In genomic region chr21:42219606-42220137, GRCh38 we compare ENCODE assay signal across 8 cellular contexts. TPM values are rescaled to one million over a fixed set of nuclear protein-coding genes. Genes with fewer than 3 reads are reported as not detected.
A peak's percentile ranks its signal among the peaks of the same experiment; 100 is the strongest.
DNase-seq lines count a peak whose midpoint lies in the region; ATAC-seq lines count a peak whose summit lies in the region.

No MANE protein-coding gene starts in this region.

- peaks cover 0 to 13% (median 4%) of the 10 kb centered on the region in 5 donors for H3K36me3 Mint-ChIP-seq in naive thymus-derived CD4-positive, alpha-beta T cell

- H3K27ac ChIP-seq in epithelial cell of prostate: peak overlapping the region; percentile 69
- peak overlapping the region; percentile 81 for H3K27ac ChIP-seq in naive thymus-derived CD4-positive, alpha-beta T cell (ENCODE audit: low read depth, low read length)

- H3K9me3 Mint-ChIP-seq in naive thymus-derived CD4-positive, alpha-beta T cell: peaks cover 0 to 19% (median 3%) of the 10 kb centered on the region in 11 donors

- intact Hi-C loops in naive thymus-derived CD4-positive, alpha-beta T cell (cut with micrococcal nuclease): loop anchor here (1.0 to 2.0 kb wide), 8 partner anchors 9 to 55 kb away; no protein-coding TSS in a partner anchor

- peak; percentile 8 for ATAC-seq in GM21390 (IDR thresholded peaks at IDR 0.05; ENCODE audit: unreplicated experiment)
- ATAC-seq in naive thymus-derived CD4-positive, alpha-beta T cell: peak; percentile 19
- no peak for ATAC-seq in HG03097 (IDR thresholded peaks at IDR 0.05; ENCODE audit: low FRiP score, unreplicated experiment)
- ATAC-seq in GM21515 (IDR thresholded peaks at IDR 0.05; ENCODE audit: unreplicated experiment): no peak

- H3K4me3 Mint-ChIP-seq in naive thymus-derived CD4-positive, alpha-beta T cell: peak overlapping the region; percentile 85 to 99 (median 93)

- peaks cover 0 to 15% (median 0%) of the 10 kb centered on the region in 3 experiments for H3K36me3 ChIP-seq in naive thymus-derived CD4-positive, alpha-beta T cell (ENCODE audit: control insufficient read depth in 2 of 3, insufficient read depth in 3 of 3, low read length in 3 of 3)

- POLR2A ChIA-PET in naive thymus-derived CD4-positive, alpha-beta T cell (lab: Charles Lee): interaction anchor here (0.7 to 3.8 kb wide), 10 partner anchors 10 to 435 kb away, joined by 3 to 30 read pairs (median 6); no protein-coding TSS in a partner anchor

- CTCF ChIA-PET in naive thymus-derived CD4-positive, alpha-beta T cell (lab: Charles Lee): interaction anchor here (1.0 to 1.6 kb wide), 6 partner anchors 8 to 74 kb away, joined by 4 to 6 read pairs (median 4); no protein-coding TSS in a partner anchor

- DNase-seq in CD1c-positive myeloid dendritic cell (ENCODE audit: extremely low spot score) (peak; percentile 54), T-helper 22 cell (ENCODE audit: low read depth) (peak; percentile 9), epithelial cell of prostate (ENCODE audit: low read depth, low spot score) (no peak), SW480 (ENCODE audit: low spot score) (no peak)
- DNase-seq in naive thymus-derived CD4-positive, alpha-beta T cell: peak in 2 of 9 donors; percentile 48 to 52

- H3K27me3 Mint-ChIP-seq in naive thymus-derived CD4-positive, alpha-beta T cell: peaks cover 0 to 3% (median 0%) of the 10 kb centered on the region in 5 donors

- no peaks in the 10 kb centered on the region for H3K27me3 ChIP-seq in naive thymus-derived CD4-positive, alpha-beta T cell (ENCODE audit: control insufficient read depth in 2 of 2, insufficient read depth in 2 of 2, low read length in 2 of 2)

- peak overlapping the region; percentile 69 for H3K4me3 ChIP-seq in naive thymus-derived CD4-positive, alpha-beta T cell (ENCODE audit: low read length)

- H3K4me1 Mint-ChIP-seq in naive thymus-derived CD4-positive, alpha-beta T cell: peaks cover 21 to 39% (median 36%) of the 10 kb centered on the region in 7 donors

- H3K27ac Mint-ChIP-seq in naive thymus-derived CD4-positive, alpha-beta T cell: peak overlapping the region; percentile 71 to 99 (median 91)

- H3K4me1 ChIP-seq in naive thymus-derived CD4-positive, alpha-beta T cell (ENCODE audit: control insufficient read depth in 2 of 2, insufficient read depth in 2 of 2, low read length in 2 of 2): peaks cover 5 to 13% of the 10 kb centered on the region in 2 donors

- H3K9me3 ChIP-seq in naive thymus-derived CD4-positive, alpha-beta T cell (ENCODE audit: control insufficient read depth in 2 of 3, low read length in 3 of 3): peaks cover 0 to 7% (median 0%) of the 10 kb centered on the region in 3 experiments

RNA-seq across cellular contexts. Expression of gene ABCG1, which starts 0.7 kb away (rescaled TPM):
- 10 to 100 TPM in 3 of 5 experiments, under 1 TPM in 2; 0.67 to 49.7 (median 17.0) TPM for total RNA-seq in naive thymus-derived CD4-positive, alpha-beta T cell
- polyA plus RNA-seq in naive thymus-derived CD4-positive, alpha-beta T cell: 10 to 100 TPM; 11.1 to 25.3 TPM

Comparison
In these comparisons a context has a peak if more than half of its experiments do, and no peak if none do; other contexts are left out.
1. DNase-seq: peak in CD1c-positive myeloid dendritic cell (single experiment) and T-helper 22 cell (single experiment); none in epithelial cell of prostate (single experiment) and SW480 (single experiment).
2. ATAC-seq: peak in GM21390 (single experiment) and naive thymus-derived CD4-positive, alpha-beta T cell (single experiment); none in HG03097 (single experiment) and GM21515 (single experiment).